In genomic region chrX:134727363-134727762, GRCh38 we compare ENCODE assay signal across 16 cellular contexts.
DNase-seq lines count a peak whose midpoint lies in the region; ATAC-seq and TF ChIP-seq lines count a peak whose summit lies in the region.
"Had no signal": no experiment of that assay in that cellular context is flagged by ENCODE, and none has a peak within 500 bp of the region (broad histone marks: within the 10 kb centered on the region; RNA-seq: fewer than 3 reads in every experiment).

No MANE protein-coding gene starts in this region.

- no peak overlapping the region for H4K5ac ChIP-seq in IMR-90 (ENCODE audit: low read depth, low read length)

- H3K79me2 ChIP-seq in DOHH2 (ENCODE audit: control insufficient read depth, low read length) (no peaks in the 10 kb centered on the region), hepatocyte (no peaks in the 10 kb centered on the region)

- no peaks in the 10 kb centered on the region for H3K36me3 ChIP-seq in DOHH2 (ENCODE audit: control insufficient read depth, low read length)
- no peaks in the 10 kb centered on the region for H3K36me3 ChIP-seq in IMR-90 (ENCODE audit: control insufficient read depth, insufficient read depth, low read length)
- no peaks in the 10 kb centered on the region for H3K36me3 ChIP-seq in hepatocyte (replicated peaks; ENCODE audit: insufficient read depth, low read depth)
- H3K36me3 ChIP-seq: BLaER1 treated with 17β-estradiol and CSF1 and Interleukin-3, amounts not matched to agents 10 nM and 100 nM had no signal

- no peak overlapping the region for H4K91ac ChIP-seq in IMR-90 (ENCODE audit: insufficient read depth, low read depth, low read length)

- no peak for ATAC-seq in IMR-90 (ENCODE audit: low read depth)
- peak; percentile 48 for ATAC-seq in WTC11
- ATAC-seq: right cardiac atrium had no signal

- no peak overlapping the region for H2AFZ ChIP-seq in IMR-90 (replicated peaks; ENCODE audit: low read length, poor library complexity)
- no peak overlapping the region for H2AFZ ChIP-seq in hepatocyte

- no peak overlapping the region for H3K14ac ChIP-seq in IMR-90 (replicated peaks; ENCODE audit: low read depth, low read length)

- H3K27me3 ChIP-seq in DOHH2 (ENCODE audit: control insufficient read depth, low read length) (no peaks in the 10 kb centered on the region), IMR-90 (ENCODE audit: control insufficient read depth, insufficient read depth, low read length) (no peaks in the 10 kb centered on the region), hepatocyte (no peaks in the 10 kb centered on the region)

- no peak overlapping the region for H3K27ac Mint-ChIP-seq in WTC11
- H3K27ac Mint-ChIP-seq: activated naive CD4-positive, alpha-beta T cell treated with anti-CD3 and anti-CD28 coated beads, Interleukin-2, amount 10 ng/mL, durations not matched to agents 7 days and 5 days; nephron progenitor cell had no signal

- H2AK5ac ChIP-seq in IMR-90 (ENCODE audit: low read depth, low read length) = no peak overlapping the region

- H3K9me2 ChIP-seq in DOHH2 (replicated peaks; ENCODE audit: control insufficient read depth, low read length) (no peaks in the 10 kb centered on the region), hepatocyte (replicated peaks; ENCODE audit: insufficient read depth) (no peaks in the 10 kb centered on the region)

- H2BK120ac ChIP-seq in IMR-90 (ENCODE audit: low read depth, low read length) = no peak overlapping the region

- H3K56ac ChIP-seq in IMR-90 (ENCODE audit: extremely low read depth, insufficient read depth, low read length) = no peak overlapping the region

- H3K9me3 ChIP-seq in DOHH2 (ENCODE audit: control insufficient read depth, insufficient read depth, low read length) (no peaks in the 10 kb centered on the region), IMR-90 (ENCODE audit: control insufficient read depth, insufficient read depth, low read length) (0 out of 2 replicates have a peak, but pooled peaks cover under 1% of the 10 kb centered on the region), hepatocyte (ENCODE audit: low read depth) (no peaks in the 10 kb centered on the region)

- H3K4me1 ChIP-seq in DOHH2 (ENCODE audit: control insufficient read depth, low read length) (no peaks in the 10 kb centered on the region), IMR-90 (ENCODE audit: control insufficient read depth, insufficient read depth, low read length) (no peaks in the 10 kb centered on the region), hepatocyte (ENCODE audit: insufficient read depth) (no peaks in the 10 kb centered on the region)
- H3K4me1 ChIP-seq: BLaER1 treated with 17β-estradiol and CSF1 and Interleukin-3, amounts not matched to agents 10 nM and 100 nM had no signal

- no peaks in the 10 kb centered on the region for H3K79me1 ChIP-seq in IMR-90 (ENCODE audit: low read depth in 1 of 2, low read length in 2 of 2)

- H3K36me3 Mint-ChIP-seq in WTC11 = no peaks in the 10 kb centered on the region
- H3K36me3 Mint-ChIP-seq: activated naive CD4-positive, alpha-beta T cell treated with anti-CD3 and anti-CD28 coated beads, Interleukin-2, amount 10 ng/mL, durations not matched to agents 7 days and 5 days had no signal

- no peak overlapping the region for H3K9ac ChIP-seq in IMR-90 (ENCODE audit: low read depth, low read length)
- H3K9ac ChIP-seq: BLaER1 treated with 17β-estradiol and CSF1 and Interleukin-3, amounts not matched to agents 10 nM and 100 nM had no signal

- WGBS in IMR-90 (ENCODE audit: extremely low coverage in 2 of 2, insufficient read length in 1 of 2), 2 experiments = no CpG with 5 or more reads among the region's 1 CpG
- 50% methylated on average over 1 of the region's 1 CpG for WGBS in hepatocyte (ENCODE audit: low lambda C conversion rate, missing lambda C conversion rate)

- POLR2A ChIA-PET in IMR-90 (lab: Charles Lee; ENCODE audit: unreplicated experiment) (no interaction called here), WTC11 (lab: Charles Lee) (no interaction called here)

- TF ChIP-seq POLR2A in IMR-90 (IDR thresholded peaks at IDR 0.05; ENCODE audit: low read depth, low read length) = no peak

- dilution Hi-C loops in IMR-90 (cut with HindIII; ENCODE audit: low sequenced_read_pairs, unreplicated experiment) = no loop called here

- no peak overlapping the region for H3K27ac ChIP-seq in DOHH2 (ENCODE audit: low read depth, low read length)
- H3K27ac ChIP-seq in IMR-90 (ENCODE audit: insufficient read depth, low read length) = no peak overlapping the region
- no peak overlapping the region for H3K27ac ChIP-seq in hepatocyte
- H3K27ac ChIP-seq: BLaER1 treated with 17β-estradiol and CSF1 and Interleukin-3, amounts not matched to agents 10 nM and 100 nM had no signal

- H3K4ac ChIP-seq in IMR-90 (ENCODE audit: low read depth, low read length) = no peak overlapping the region

- no peaks in the 10 kb centered on the region for H3K9me1 ChIP-seq in IMR-90 (ENCODE audit: insufficient read depth, low read length)

- DNase-seq in IMR-90 (no peak), WTC11 (ENCODE audit: low spot score) (no peak), hepatocyte (ENCODE audit: low spot score) (no peak), NCI-H226 (no peak), NCI-H1417 treated with DMSO at 0.1 percent for 48 hours (lab: John Stamatoyannopoulos, UW) (no peak), NCI-H2171 treated with DMSO at 0.1 percent for 48 hours (lab: John Stamatoyannopoulos, UW) (no peak), DMS79 (lab: John Stamatoyannopoulos, UW) (no peak)
- DNase-seq: activated naive CD4-positive, alpha-beta T cell treated with anti-CD3 and anti-CD28 coated beads, Interleukin-2, amount 10 ng/mL, durations not matched to agents 7 days and 5 days; cerebellar nuclear complex; NCI-H1930; nephron progenitor cell; right cardiac atrium; stimulated activated naive CD4-positive, alpha-beta T cell treated with Interleukin-2 at 50 U/mL for 16 hours had no signal

- H4K8ac ChIP-seq in IMR-90 (ENCODE audit: low read depth in 2 of 2, low read length in 2 of 2) = no peak overlapping the region

- no peak overlapping the region for H3K18ac ChIP-seq in IMR-90 (ENCODE audit: low read depth, low read length)

- no peak for TF ChIP-seq RAD21 in IMR-90 (IDR thresholded peaks at IDR 0.05; ENCODE audit: low read length)

- no peak overlapping the region for H3K4me2 ChIP-seq in DOHH2 (ENCODE audit: low read length)
- no peak overlapping the region for H3K4me2 ChIP-seq in IMR-90 (ENCODE audit: low read depth, low read length)
- H3K4me2 ChIP-seq in hepatocyte = no peak overlapping the region
- H3K4me2 ChIP-seq: BLaER1 treated with 17β-estradiol and CSF1 and Interleukin-3, amounts not matched to agents 10 nM and 100 nM had no signal

- no peaks in the 10 kb centered on the region for H3K27me3 Mint-ChIP-seq in WTC11 (ENCODE audit: low read depth)
- H3K27me3 Mint-ChIP-seq: activated naive CD4-positive, alpha-beta T cell treated with anti-CD3 and anti-CD28 coated beads, Interleukin-2, amount 10 ng/mL, durations not matched to agents 7 days and 5 days had no signal

- H3K4me1 Mint-ChIP-seq in WTC11 = no peaks in the 10 kb centered on the region
- H3K4me1 Mint-ChIP-seq: activated naive CD4-positive, alpha-beta T cell treated with anti-CD3 and anti-CD28 coated beads, Interleukin-2, amount 10 ng/mL, durations not matched to agents 7 days and 5 days had no signal

- no peak overlapping the region for H3K4me3 Mint-ChIP-seq in WTC11
- H3K4me3 Mint-ChIP-seq: activated naive CD4-positive, alpha-beta T cell treated with anti-CD3 and anti-CD28 coated beads, Interleukin-2, amount 10 ng/mL, durations not matched to agents 7 days and 5 days; nephron progenitor cell had no signal

- H2AK9ac ChIP-seq in IMR-90 (replicated peaks; ENCODE audit: low read depth, low read length, poor library complexity) = no peak overlapping the region

- no peaks in the 10 kb centered on the region for H3F3A ChIP-seq in DOHH2 (ENCODE audit: control insufficient read depth, insufficient read depth)

- H3K4me3 ChIP-seq in DOHH2 (ENCODE audit: low read length) (no peak overlapping the region), IMR-90 (ENCODE audit: insufficient read depth, low read depth, low read length) (no peak overlapping the region), hepatocyte (no peak overlapping the region)
- H3K4me3 ChIP-seq: BLaER1 treated with 17β-estradiol and CSF1 and Interleukin-3, amounts not matched to agents 10 nM and 100 nM; lung had no signal

- peaks cover under 1% of the 10 kb centered on the region; the same call in 1 of the 2 replicates for H3K9me3 Mint-ChIP-seq in WTC11
- H3K9me3 Mint-ChIP-seq: activated naive CD4-positive, alpha-beta T cell treated with anti-CD3 and anti-CD28 coated beads, Interleukin-2, amount 10 ng/mL, durations not matched to agents 7 days and 5 days had no signal

- TF ChIP-seq CTCF in DOHH2 (IDR thresholded peaks at IDR 0.05; ENCODE audit: low read depth, low read length, poor library complexity, severe bottlenecking) (peak; percentile 14), IMR-90 (conservative IDR thresholded peaks at IDR 0.05; ENCODE audit: low read depth, low read length) (peak; percentile 24; the same call in 1 of the 2 replicates), WTC11 (IDR thresholded peaks at IDR 0.05) (no peak), hepatocyte (IDR thresholded peaks at IDR 0.05; ENCODE audit: poor library complexity) (peak; percentile 9)

- H4K20me1 ChIP-seq in DOHH2 (ENCODE audit: control insufficient read depth, insufficient read depth, low read depth, low read length) = no peaks in the 10 kb centered on the region
- no peaks in the 10 kb centered on the region for H4K20me1 ChIP-seq in IMR-90 (ENCODE audit: insufficient read depth, low read length)
- no peaks in the 10 kb centered on the region for H4K20me1 ChIP-seq in hepatocyte (ENCODE audit: insufficient read depth, poor library complexity, severe bottlenecking)

- no peak overlapping the region for H2BK15ac ChIP-seq in IMR-90 (ENCODE audit: low read depth, low read length)

- no peak overlapping the region for H2BK5ac ChIP-seq in IMR-90 (ENCODE audit: low read depth, low read length, poor library complexity, severe bottlenecking)

- H2BK20ac ChIP-seq in IMR-90 (ENCODE audit: low read depth, low read length) = no peak overlapping the region

- BruUV-seq in IMR-90 (replicated peaks; lab: Mats Ljungman, UMichigan) = no TSS peak

- CTCF ChIA-PET in IMR-90 (lab: Yijun Ruan, JAX) (no interaction called here), WTC11 (lab: Charles Lee) (interaction anchor here (0.5 to 1.1 kb wide), 5 partner anchors 25 to 207 kb away, joined by 3 to 10 read pairs (median 5); no protein-coding TSS in a partner anchor)

- intact Hi-C loops in IMR-90 (cut with micrococcal nuclease) = no loop called here

- H3K23ac ChIP-seq in IMR-90 (ENCODE audit: low read depth, low read length) = no peak overlapping the region

- in situ Hi-C loops in IMR-90 (cut with MboI; ENCODE audit: low sequenced_read_pairs) = no loop called here

TF ChIP-seq in IMR-90, 13 proteins besides CTCF, POLR2A, EP300 and RAD21 (continues in another document):
- TF ChIP-seq MAZ (IDR thresholded peaks at IDR 0.05; ENCODE audit: borderline replicate concordance, low read depth, low read length) (no peak), BHLHE40 (IDR thresholded peaks at IDR 0.05; ENCODE audit: low read depth, low read length) (no peak), FOS (IDR thresholded peaks at IDR 0.05; ENCODE audit: low read depth, low read length) (no peak)

TF ChIP-seq in WTC11, 78 proteins besides CTCF, POLR2A, EP300 and RAD21 (continues in another document):
- TF ChIP-seq SMAD3 (CRISPR knock-in tag; IDR thresholded peaks at IDR 0.05; ENCODE audit: borderline replicate concordance) (no peak), TCF7 (CRISPR knock-in tag; IDR thresholded peaks at IDR 0.05; ENCODE audit: low read depth) (no peak), FOXP1 (CRISPR knock-in tag; IDR thresholded peaks at IDR 0.05; ENCODE audit: borderline replicate concordance) (no peak)
